Comparison of ENCODE assay signal across 21 cellular contexts in the genomic region with DNA sequence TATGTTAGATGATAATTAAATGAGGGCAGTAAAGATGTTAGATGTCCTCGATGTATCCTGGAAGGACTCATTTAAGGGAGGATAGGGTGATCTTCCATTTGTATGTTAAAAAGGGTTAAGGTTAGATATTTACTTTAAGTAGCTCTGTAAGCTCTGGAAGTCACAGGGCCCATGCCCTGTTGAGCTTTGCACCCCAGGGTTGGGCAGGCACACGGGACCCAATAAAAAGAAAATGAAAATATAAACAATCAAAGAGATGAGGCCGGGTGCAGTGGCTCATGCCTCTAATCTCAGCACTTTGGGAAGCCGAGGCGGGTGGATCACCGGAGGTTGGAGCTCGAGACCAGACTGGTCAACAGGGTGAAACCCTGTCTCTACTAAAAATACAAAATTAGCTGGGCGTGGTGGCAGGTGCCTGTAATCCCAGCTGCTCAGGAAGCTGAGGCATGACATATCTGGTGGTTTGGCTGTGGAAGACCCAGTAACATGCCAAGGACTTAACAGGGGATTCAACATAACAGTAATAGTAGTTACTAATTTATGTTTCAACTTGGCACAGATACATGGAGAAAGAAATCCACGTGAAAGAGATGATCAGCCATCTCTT.
"Had no signal": no experiment of that assay in that cellular context is flagged by ENCODE, and none has a peak within 500 bp of the region (broad histone marks: within the 10 kb centered on the region; RNA-seq: fewer than 3 reads in every experiment).

No MANE protein-coding gene starts in this region.

- H3K27ac ChIP-seq: HL-60, RWPE1 had no signal

- ATAC-seq: Panc1, PC-3, SK-N-SH treated with all-trans-retinoic acid at 6 μM for 48 hours had no signal

- DNase-seq: KBM-7, NCI-H1092, NCI-H1105 treated with DMSO at 0.1 percent for 48 hours, NCI-H1417 treated with DMSO at 0.1 percent for 48 hours, NCI-H146, NCI-H187, NCI-H2029, NCI-H2081 treated with DMSO at 0.1 percent for 48 hours, NCI-H2171, NCI-H226, NCI-H446, NCI-H510A, NCI-H524 treated with DMSO at 0.1 percent for 48 hours, NCI-H69, NCI-H774, PC-3, SHP77 had no signal
